Comparison of ENCODE assay signal across 8 cellular contexts in the genomic region with DNA sequence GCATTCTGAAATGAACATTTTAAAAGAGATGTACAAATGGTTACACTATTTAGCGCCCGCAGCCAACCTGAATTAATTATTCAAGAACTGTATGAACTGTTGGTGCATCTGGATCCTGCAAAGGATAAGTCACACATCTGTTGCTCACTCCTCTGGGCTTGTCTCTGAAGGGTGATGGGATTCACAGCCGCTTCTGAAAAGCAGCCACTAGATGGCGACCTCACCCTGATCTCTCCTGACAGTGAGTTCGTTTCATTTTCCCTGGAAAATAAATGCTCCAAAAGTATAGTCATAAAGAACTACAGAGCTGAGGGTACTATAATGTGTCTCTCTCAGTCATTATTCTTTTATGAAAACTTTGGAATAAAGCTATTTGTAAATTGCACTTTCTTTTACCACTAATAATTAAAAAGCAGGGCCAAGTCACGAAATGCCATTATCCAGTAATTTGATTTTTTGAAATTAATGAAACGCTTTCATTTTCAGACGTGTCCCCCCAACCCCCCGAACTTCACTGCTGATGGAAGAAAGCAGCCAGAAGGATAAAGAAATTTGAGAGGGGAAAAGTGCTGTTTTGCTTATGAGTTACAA.
DNase-seq lines count a peak whose midpoint lies in the region; ATAC-seq and TF ChIP-seq lines count a peak whose summit lies in the region.

No MANE protein-coding gene starts in this region.

- H3K4me3 Mint-ChIP-seq in activated naive CD8-positive, alpha-beta T cell treated with anti-CD3 and anti-CD28 coated beads, Interleukin-2, amount 10 ng/mL, durations not matched to agents 7 days and 5 days = no peak overlapping the region

- H3K4me2 ChIP-seq in Loucy (ENCODE audit: low read depth, low read length, poor library complexity, severe bottlenecking) = peak overlapping the region; percentile 18

- no peak overlapping the region for H2AFZ ChIP-seq in Loucy (ENCODE audit: low read length)

- no peak overlapping the region for H3K4me3 ChIP-seq in Loucy (ENCODE audit: low read length, poor library complexity, severe bottlenecking)
- no peak overlapping the region for H3K4me3 ChIP-seq in cardiac muscle cell

- H3K9me3 Mint-ChIP-seq in activated naive CD8-positive, alpha-beta T cell treated with anti-CD3 and anti-CD28 coated beads, Interleukin-2, amount 10 ng/mL, durations not matched to agents 7 days and 5 days = no peaks in the 10 kb centered on the region

- H3K36me3 ChIP-seq in Loucy (ENCODE audit: insufficient read depth, low read length) = no peaks in the 10 kb centered on the region
- no peaks in the 10 kb centered on the region for H3K36me3 ChIP-seq in cardiac muscle cell

- H3K36me3 Mint-ChIP-seq in activated naive CD8-positive, alpha-beta T cell treated with anti-CD3 and anti-CD28 coated beads, Interleukin-2, amount 10 ng/mL, durations not matched to agents 7 days and 5 days = no peaks in the 10 kb centered on the region

- no peaks in the 10 kb centered on the region for H3K27me3 Mint-ChIP-seq in activated naive CD8-positive, alpha-beta T cell treated with anti-CD3 and anti-CD28 coated beads, Interleukin-2, amount 10 ng/mL, durations not matched to agents 7 days and 5 days

- no peaks in the 10 kb centered on the region for H4K20me1 ChIP-seq in Loucy (ENCODE audit: insufficient read depth, low read length, poor library complexity, severe bottlenecking)

- peak; percentile 67 for ATAC-seq in GM21717 (IDR thresholded peaks at IDR 0.05; ENCODE audit: unreplicated experiment)
- ATAC-seq in activated naive CD8-positive, alpha-beta T cell treated with anti-CD3 and anti-CD28 coated beads, Interleukin-2, amount 10 ng/mL, durations not matched to agents 7 days and 5 days (ENCODE audit: low read depth) = no peak

- H3K27ac Mint-ChIP-seq in activated naive CD8-positive, alpha-beta T cell treated with anti-CD3 and anti-CD28 coated beads, Interleukin-2, amount 10 ng/mL, durations not matched to agents 7 days and 5 days = no peak overlapping the region

- H3F3A ChIP-seq in Loucy (ENCODE audit: low read depth) = no peaks in the 10 kb centered on the region

- peak; percentile 76 for DNase-seq in DMS53 (lab: John Stamatoyannopoulos, UW)
- DNase-seq in RWPE1 (ENCODE audit: low spot score) = peak; percentile 67
- DNase-seq in activated naive CD8-positive, alpha-beta T cell treated with anti-CD3 and anti-CD28 coated beads, Interleukin-2, amount 10 ng/mL, durations not matched to agents 7 days and 5 days = peak; percentile 25
- DNase-seq in cardiac muscle cell (ENCODE audit: low read depth in 1 of 2, low spot score in 1 of 2) = peak; percentile 81 to 85
- peak; percentile 57 for DNase-seq in pulmonary artery endothelial cell (ENCODE audit: low read depth, low spot score)
- DNase-seq in cortex of kidney (lab: John Stamatoyannopoulos, UW) = no peak

- H3K9me3 ChIP-seq in Loucy (ENCODE audit: insufficient read depth, low read depth, low read length) (no peaks in the 10 kb centered on the region), cardiac muscle cell (ENCODE audit: low read depth) (no peaks in the 10 kb centered on the region)

- H3K27me3 ChIP-seq in Loucy (ENCODE audit: insufficient read depth, low read length, poor library complexity, severe bottlenecking) (no peaks in the 10 kb centered on the region), cardiac muscle cell (no peaks in the 10 kb centered on the region)

- no peaks in the 10 kb centered on the region for H3K9me2 ChIP-seq in Loucy (replicated peaks; ENCODE audit: low read depth, low read length)

- peak; percentile 93 for TF ChIP-seq CTCF in Loucy (conservative IDR thresholded peaks at IDR 0.05; ENCODE audit: low read length)
- peak; percentile 88 for TF ChIP-seq CTCF in RWPE1 (conservative IDR thresholded peaks at IDR 0.05; ENCODE audit: low read depth)
- peak; percentile 89 for TF ChIP-seq CTCF in cardiac muscle cell (IDR thresholded peaks at IDR 0.05; ENCODE audit: low read depth, low read length)

- CTCF ChIA-PET in RWPE1 (lab: Yijun Ruan, JAX) = interaction anchor here (0.7 to 1.6 kb wide), 6 partner anchors 15 to 1904 kb away, joined by 3 to 7 read pairs (median 3); no protein-coding TSS in a partner anchor

- POLR2A ChIA-PET in RWPE1 (lab: Yijun Ruan, JAX; ENCODE audit: low non-redundant PET) = no interaction called here
- POLR2A ChIA-PET in activated naive CD8-positive, alpha-beta T cell treated with anti-CD3 and anti-CD28 coated beads, Interleukin-2, amount 10 ng/mL, durations not matched to agents 7 days and 5 days (lab: Charles Lee) = no interaction called here

- no peaks in the 10 kb centered on the region for H3K79me2 ChIP-seq in Loucy (ENCODE audit: insufficient read depth, low read length)

- no peak overlapping the region for H3K9ac ChIP-seq in Loucy (ENCODE audit: low read depth, low read length, poor library complexity, severe bottlenecking)

- H3K4me1 Mint-ChIP-seq in activated naive CD8-positive, alpha-beta T cell treated with anti-CD3 and anti-CD28 coated beads, Interleukin-2, amount 10 ng/mL, durations not matched to agents 7 days and 5 days = no peaks in the 10 kb centered on the region

- no peak overlapping the region for H3K27ac ChIP-seq in RWPE1
- H3K27ac ChIP-seq in cardiac muscle cell = no peak overlapping the region

- H3K4me1 ChIP-seq in Loucy (ENCODE audit: insufficient read depth, low read length, poor library complexity, severe bottlenecking) = no peaks in the 10 kb centered on the region
- no peaks in the 10 kb centered on the region for H3K4me1 ChIP-seq in cardiac muscle cell (ENCODE audit: low read depth)
